20 cellular contexts compared by ENCODE assay signal in the genomic region with DNA sequence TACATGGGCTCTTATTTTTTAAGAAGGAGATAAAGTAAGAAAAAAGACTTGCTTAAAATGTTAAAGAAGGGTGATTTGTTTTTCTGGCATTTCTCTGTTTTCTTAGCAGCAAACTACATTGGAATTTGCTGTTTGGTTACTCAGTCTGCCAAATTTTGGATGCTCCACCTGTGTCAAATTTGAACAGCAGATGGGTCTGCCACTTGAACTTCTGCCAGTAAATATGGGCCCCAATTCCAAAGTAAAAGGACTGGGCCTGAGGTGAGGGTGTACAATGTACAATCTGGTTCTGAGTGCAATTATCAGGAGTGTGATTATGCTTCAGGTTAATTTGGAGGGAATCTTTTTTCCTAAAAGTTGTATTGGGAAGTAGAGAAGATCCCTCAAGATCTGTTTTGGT.
DNase-seq lines count a peak whose midpoint lies in the region; FAIRE-seq and TF ChIP-seq lines count a peak whose summit lies in the region.
"Had no signal": no experiment of that assay in that cellular context is flagged by ENCODE, and none has a peak within 500 bp of the region (broad histone marks: within the 10 kb centered on the region; RNA-seq: fewer than 3 reads in every experiment).

No MANE protein-coding gene starts in this region.

- no peak overlapping the region for H3K9ac ChIP-seq in astrocyte (ENCODE audit: low read length)
- H3K9ac ChIP-seq: BLaER1 treated with 17β-estradiol and CSF1 and Interleukin-3, amounts not matched to agents 10 nM and 100 nM had no signal

- H3K4me3 Mint-ChIP-seq in astrocyte (ENCODE audit: unreplicated experiment): no peak overlapping the region
- H3K4me3 Mint-ChIP-seq: B cell; CD8-positive, alpha-beta T cell; GM23338 had no signal

- H3K36me3 Mint-ChIP-seq in astrocyte (ENCODE audit: low read depth, unreplicated experiment): no peaks in the 10 kb centered on the region
- H3K36me3 Mint-ChIP-seq: CD8-positive, alpha-beta T cell had no signal

- in situ Hi-C loops in G401 (cut with HindIII; ENCODE audit: low sequenced_read_pairs): no loop called here

- no peaks in the 10 kb centered on the region for H3K9me3 ChIP-seq in astrocyte (ENCODE audit: insufficient read depth, low read depth, low read length)
- H3K9me3 ChIP-seq: BLaER1 treated with 17β-estradiol and CSF1 and Interleukin-3, amounts not matched to agents 10 nM and 100 nM had no signal

- H3K4me1 Mint-ChIP-seq in astrocyte (ENCODE audit: low read depth, unreplicated experiment): no peaks in the 10 kb centered on the region
- H3K4me1 Mint-ChIP-seq: B cell, GM23338 had no signal

- no peaks in the 10 kb centered on the region for H3K4me1 ChIP-seq in astrocyte (ENCODE audit: insufficient read depth, low read length)
- H3K4me1 ChIP-seq: BLaER1 treated with 17β-estradiol and CSF1 and Interleukin-3, amounts not matched to agents 10 nM and 100 nM had no signal

- no peak overlapping the region for H3K4me3 ChIP-seq in astrocyte (ENCODE audit: insufficient read depth, low read depth, low read length)
- H3K4me3 ChIP-seq: BLaER1 treated with 17β-estradiol and CSF1 and Interleukin-3, amounts not matched to agents 10 nM and 100 nM; GM23338 had no signal

- no peak overlapping the region for H3K4me2 ChIP-seq in astrocyte (ENCODE audit: low read length)
- H3K4me2 ChIP-seq: BLaER1 treated with 17β-estradiol and CSF1 and Interleukin-3, amounts not matched to agents 10 nM and 100 nM; GM23338 had no signal

- no peak overlapping the region for H3K27ac ChIP-seq in astrocyte (ENCODE audit: low read depth, low read length)
- H3K27ac ChIP-seq: BLaER1 treated with 17β-estradiol and CSF1 and Interleukin-3, amounts not matched to agents 10 nM and 100 nM; HL-60 had no signal

- no peaks in the 10 kb centered on the region for H3K27me3 ChIP-seq in astrocyte (ENCODE audit: insufficient read depth, low read length)
- H3K27me3 ChIP-seq: BLaER1 treated with 17β-estradiol and CSF1 and Interleukin-3, amounts not matched to agents 10 nM and 100 nM had no signal

- H2AFZ ChIP-seq in astrocyte (ENCODE audit: low read depth, low read length): no peak overlapping the region
- H2AFZ ChIP-seq: GM23338 had no signal

- no peak overlapping the region for H3K27ac Mint-ChIP-seq in astrocyte (ENCODE audit: unreplicated experiment)
- H3K27ac Mint-ChIP-seq: B cell; CD8-positive, alpha-beta T cell; GM23338 had no signal

- H3K36me3 ChIP-seq in astrocyte (ENCODE audit: insufficient read depth, low read length): no peaks in the 10 kb centered on the region
- H3K36me3 ChIP-seq: BLaER1 treated with 17β-estradiol and CSF1 and Interleukin-3, amounts not matched to agents 10 nM and 100 nM had no signal

- H3K27me3 Mint-ChIP-seq in astrocyte (ENCODE audit: low read depth, unreplicated experiment): no peaks in the 10 kb centered on the region
- H3K27me3 Mint-ChIP-seq: B cell had no signal

- H4K20me1 ChIP-seq in astrocyte (ENCODE audit: insufficient read depth, low read length): no peaks in the 10 kb centered on the region
- H4K20me1 ChIP-seq: BLaER1 treated with 17β-estradiol and CSF1 and Interleukin-3, amounts not matched to agents 10 nM and 100 nM had no signal

- H3K79me2 ChIP-seq in astrocyte (ENCODE audit: insufficient read depth, low read length): no peaks in the 10 kb centered on the region

- peaks cover 2% of the 10 kb centered on the region for H3K9me3 Mint-ChIP-seq in astrocyte (ENCODE audit: unreplicated experiment)
- H3K9me3 Mint-ChIP-seq: GM23338 had no signal

- FAIRE-seq in astrocyte (lab: Jason Lieb, UNC): no peak
- FAIRE-seq: GM12891, GM19239, H54 had no signal

- DNase-seq in NCI-H1694 treated with DMSO at 0.1 percent for 48 hours (lab: John Stamatoyannopoulos, UW) (peak; percentile 4), NCI-H1694 (lab: John Stamatoyannopoulos, UW) (no peak), G401 (ENCODE audit: low spot score) (peak; percentile 92), astrocyte (ENCODE audit: low read depth) (peak; percentile 2), myocyte (ENCODE audit: low read depth) (peak; percentile 11), Kasumi-1 (lab: John Stamatoyannopoulos, UW) (no peak), NAMALWA (ENCODE audit: low spot score) (no peak), GF-D8 (lab: John Stamatoyannopoulos, UW) (no peak)
- DNase-seq: 8988T; Calu3; CD8-positive, alpha-beta T cell; DMS79 treated with DMSO at 0.1 percent for 48 hours; HCEC 1CT had no signal

- TF ChIP-seq CTCF in astrocyte (IDR thresholded peaks at IDR 0.05; ENCODE audit: insufficient read depth, low read depth, low read length): no peak

Comparison
In these comparisons a context has a peak if more than half of its experiments do, and no peak if none do; other contexts are left out.
1. DNase-seq: peak in NCI-H1694 treated with DMSO at 0.1 percent for 48 hours (single experiment), G401 (single experiment), astrocyte (single experiment) and myocyte (single experiment); none in NCI-H1694 (single experiment), Kasumi-1 (0 of 2), NAMALWA (single experiment) and GF-D8 (single experiment).